Comparison of ENCODE assay signal across 8 cellular contexts in the genomic region with DNA sequence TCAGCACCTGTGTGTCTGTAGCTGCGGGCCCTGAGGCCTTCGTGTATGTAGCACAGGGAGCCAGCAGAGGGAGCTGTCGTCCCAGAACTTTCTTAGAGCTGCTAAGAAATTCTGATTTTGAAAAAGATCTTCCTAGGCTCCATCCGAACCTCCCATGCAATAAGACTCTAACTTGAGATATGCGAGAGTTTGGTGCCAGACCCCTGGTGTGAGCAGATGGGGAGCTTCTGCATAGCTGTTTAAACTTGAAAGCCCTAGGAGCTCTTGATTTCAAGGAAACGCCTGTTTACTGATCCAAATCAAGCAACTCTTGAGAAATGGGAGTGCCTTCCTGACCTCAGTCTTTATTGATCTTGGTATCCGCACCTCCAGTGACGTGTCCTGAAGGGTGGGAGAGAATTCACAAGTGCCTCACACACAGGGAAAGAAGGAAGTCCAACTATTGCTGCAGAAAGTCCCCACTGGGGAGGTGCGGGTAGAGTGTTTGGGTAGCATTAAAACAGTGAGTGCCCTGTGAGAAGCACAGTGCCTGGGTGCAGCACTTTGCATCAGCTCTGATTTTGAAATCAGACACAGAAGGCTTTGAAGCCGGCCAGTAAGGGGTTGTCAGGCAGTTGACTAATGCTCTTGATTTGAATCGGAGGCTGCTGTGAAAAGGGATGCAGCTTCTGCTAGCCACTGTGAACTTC.
DNase-seq lines count a peak whose midpoint lies in the region; ATAC-seq and TF ChIP-seq lines count a peak whose summit lies in the region.

No MANE protein-coding gene starts in this region.

- H3K9ac ChIP-seq in duodenal mucosa (ENCODE audit: low read depth in 1 of 2, low read length in 2 of 2), result peak overlapping the region; percentile 83 to 92

- H3K27me3 ChIP-seq in duodenal mucosa (ENCODE audit: control insufficient read depth in 1 of 2, insufficient read depth in 2 of 2, low read length in 2 of 2), result no peaks in the 10 kb centered on the region

- peaks cover 16 to 24% of the 10 kb centered on the region in 2 donors for H3K4me1 ChIP-seq in duodenal mucosa (ENCODE audit: control insufficient read depth in 1 of 2, insufficient read depth in 2 of 2, low read length in 2 of 2)

- peak overlapping the region; percentile 74 to 82 for H3K4me3 ChIP-seq in duodenal mucosa (ENCODE audit: low read depth in 1 of 2, low read length in 2 of 2)
- H3K4me3 ChIP-seq in lower leg skin (ENCODE audit: low read depth, poor library complexity, severe bottlenecking), result no peak overlapping the region

- WGBS in lower leg skin, 2 donors, result 13% methylated on average over 11 of the region's 11 CpGs

- intact Hi-C loops in lower leg skin (cut with DNase I; ENCODE audit: low total_unique reads), result loop anchor here (10.0 kb wide), 1 partner anchor 153 kb away; no protein-coding TSS in a partner anchor

- H3K27ac ChIP-seq in duodenal mucosa (ENCODE audit: low read depth, low read length), result peak overlapping the region; percentile 76

- peak; percentile 69 for ATAC-seq in GM19023 (IDR thresholded peaks at IDR 0.05; ENCODE audit: unreplicated experiment)
- ATAC-seq in HG03342 (IDR thresholded peaks at IDR 0.05; ENCODE audit: unreplicated experiment), result peak; percentile 62

- no peaks in the 10 kb centered on the region for H3K9me3 ChIP-seq in duodenal mucosa (ENCODE audit: control insufficient read depth in 1 of 2, low read length in 2 of 2)

- DNase-seq in AML-193 (lab: John Stamatoyannopoulos, UW) (peak; percentile 49 to 78), NCI-H526 (lab: John Stamatoyannopoulos, UW) (peak; percentile 41 to 84), lower leg skin (ENCODE audit: low spot score in 2 of 2) (peak; percentile 64 to 95)
- peak; percentile 83 to 87 for DNase-seq in activated CD4-positive, alpha-beta T cell treated with anti-CD3 and anti-CD28 coated beads, Interleukin-2, amount 50 U/mL, for 48 hours
- peak; percentile 67 to 76 for DNase-seq in stimulated activated CD4-positive, alpha-beta T cell treated with anti-CD3 and anti-CD28 coated beads, Interleukin-4, amount 100 ng/mL, for 48 hours (ENCODE audit: low read depth in 2 of 2)

- H3K36me3 ChIP-seq in duodenal mucosa (ENCODE audit: control insufficient read depth in 1 of 2, insufficient read depth in 2 of 2, low read length in 2 of 2), result no peaks in the 10 kb centered on the region

- TF ChIP-seq POLR2A in lower leg skin (IDR thresholded peaks at IDR 0.05), result no peak

- TF ChIP-seq CTCF in lower leg skin (IDR thresholded peaks at IDR 0.05), result peak in 1 of 3 donors; percentile 81
